8 cellular contexts compared by ENCODE assay signal in genomic region chr1:63368131-63368530, GRCh38. TPM values are rescaled to one million over a fixed set of nuclear protein-coding genes. Genes with fewer than 3 reads are reported as not detected.
A peak's percentile ranks its signal among the peaks of the same experiment; 100 is the strongest.
DNase-seq lines count a peak whose midpoint lies in the region; ATAC-seq lines count a peak whose summit lies in the region.

No MANE protein-coding gene starts in this region.

- intact Hi-C loops in activated CD4-positive, alpha-beta T cell treated with anti-CD3 and anti-CD28 coated beads, Interleukin-2, amount 10 ng/mL, durations not matched to agents 24 days and 14 days (cut with micrococcal nuclease): loop anchor here (10.0 kb wide), 1 partner anchor 933 kb away; the partner anchor contains the start of gene USP1
- intact Hi-C loops in activated T-helper 2 cell treated with anti-CD3 and anti-CD28 coated beads, Interferon-gamma antibody, Interleukin-2, Interleukin-4, amounts not matched to agents 10 μg/mL and 5 μg/mL and 100 μg/mL, durations not matched to agents 14 hours and 24 hours and 36 hours (cut with micrococcal nuclease): loop anchor here (10.0 kb wide), 1 partner anchor 933 kb away; the partner anchor contains the start of gene USP1

- peaks cover 12% of the 10 kb centered on the region for H3K36me3 Mint-ChIP-seq in activated CD4-positive, alpha-beta T cell treated with anti-CD3 and anti-CD28 coated beads, Interleukin-2, amount 10 ng/mL, durations not matched to agents 24 days and 14 days (ENCODE audit: low read depth)
- H3K36me3 Mint-ChIP-seq in activated T-helper 2 cell treated with anti-CD3 and anti-CD28 coated beads, Interferon-gamma antibody, Interleukin-2, Interleukin-4, amounts not matched to agents 10 μg/mL and 5 μg/mL and 100 μg/mL, durations not matched to agents 14 hours and 24 hours and 36 hours (ENCODE audit: low read depth): peaks cover 19% of the 10 kb centered on the region

- H3K27ac Mint-ChIP-seq in activated CD4-positive, alpha-beta T cell treated with anti-CD3 and anti-CD28 coated beads, Interleukin-2, amount 10 ng/mL, durations not matched to agents 24 days and 14 days: peak overlapping the region; percentile 93
- peak overlapping the region; percentile 84 for H3K27ac Mint-ChIP-seq in activated T-helper 2 cell treated with anti-CD3 and anti-CD28 coated beads, Interferon-gamma antibody, Interleukin-2, Interleukin-4, amounts not matched to agents 10 μg/mL and 5 μg/mL and 100 μg/mL, durations not matched to agents 14 hours and 24 hours and 36 hours

- H3K9me3 Mint-ChIP-seq in activated CD4-positive, alpha-beta T cell treated with anti-CD3 and anti-CD28 coated beads, Interleukin-2, amount 10 ng/mL, durations not matched to agents 24 days and 14 days: no peaks in the 10 kb centered on the region
- H3K9me3 Mint-ChIP-seq in activated T-helper 2 cell treated with anti-CD3 and anti-CD28 coated beads, Interferon-gamma antibody, Interleukin-2, Interleukin-4, amounts not matched to agents 10 μg/mL and 5 μg/mL and 100 μg/mL, durations not matched to agents 14 hours and 24 hours and 36 hours: no peaks in the 10 kb centered on the region

- peak overlapping the region; percentile 99 for H3K4me3 Mint-ChIP-seq in activated CD4-positive, alpha-beta T cell treated with anti-CD3 and anti-CD28 coated beads, Interleukin-2, amount 10 ng/mL, durations not matched to agents 24 days and 14 days
- H3K4me3 Mint-ChIP-seq in activated T-helper 2 cell treated with anti-CD3 and anti-CD28 coated beads, Interferon-gamma antibody, Interleukin-2, Interleukin-4, amounts not matched to agents 10 μg/mL and 5 μg/mL and 100 μg/mL, durations not matched to agents 14 hours and 24 hours and 36 hours (ENCODE audit: low read depth): peak overlapping the region; percentile 96

- peak; percentile 9 for ATAC-seq in HG03442 (IDR thresholded peaks at IDR 0.05; ENCODE audit: unreplicated experiment)

- H3K4me1 Mint-ChIP-seq in activated CD4-positive, alpha-beta T cell treated with anti-CD3 and anti-CD28 coated beads, Interleukin-2, amount 10 ng/mL, durations not matched to agents 24 days and 14 days: peaks cover 15% of the 10 kb centered on the region
- H3K4me1 Mint-ChIP-seq in activated T-helper 2 cell treated with anti-CD3 and anti-CD28 coated beads, Interferon-gamma antibody, Interleukin-2, Interleukin-4, amounts not matched to agents 10 μg/mL and 5 μg/mL and 100 μg/mL, durations not matched to agents 14 hours and 24 hours and 36 hours (ENCODE audit: low read depth): peaks cover 19% of the 10 kb centered on the region

- peak; percentile 64 for DNase-seq in activated CD4-positive, alpha-beta T cell treated with anti-CD3 and anti-CD28 coated beads, Interleukin-2, amount 10 ng/mL, durations not matched to agents 24 days and 14 days
- no peak for DNase-seq in activated CD4-positive, alpha-beta T cell treated with anti-CD3 and anti-CD28 coated beads for 1 hour
- DNase-seq in activated T-helper 2 cell treated with anti-CD3 and anti-CD28 coated beads, Interferon-gamma antibody, Interleukin-2, Interleukin-4, amounts not matched to agents 10 μg/mL and 5 μg/mL and 100 μg/mL, durations not matched to agents 14 hours and 24 hours and 36 hours (ENCODE audit: low spot score): no peak
- peak; percentile 5 for DNase-seq in iPS-NIHi11 (ENCODE audit: low spot score)
- DNase-seq in NCI-H226: no peak
- no peak for DNase-seq in iPS-NIHi7 (ENCODE audit: extremely low spot score)

- H3K27me3 Mint-ChIP-seq in activated CD4-positive, alpha-beta T cell treated with anti-CD3 and anti-CD28 coated beads, Interleukin-2, amount 10 ng/mL, durations not matched to agents 24 days and 14 days: peaks cover 10% of the 10 kb centered on the region
- peaks cover 7% of the 10 kb centered on the region for H3K27me3 Mint-ChIP-seq in activated T-helper 2 cell treated with anti-CD3 and anti-CD28 coated beads, Interferon-gamma antibody, Interleukin-2, Interleukin-4, amounts not matched to agents 10 μg/mL and 5 μg/mL and 100 μg/mL, durations not matched to agents 14 hours and 24 hours and 36 hours (ENCODE audit: low read depth)

- peak overlapping the region; percentile 19 for H3K27ac ChIP-seq in temporal lobe (ENCODE audit: low read depth, low read length)

RNA-seq across cellular contexts. Expression of gene ALG6, which starts 0.7 kb away (rescaled TPM):
- 24.5 and 27.7 TPM in 2 replicates for total RNA-seq in activated CD4-positive, alpha-beta T cell treated with anti-CD3 and anti-CD28 coated beads, Interleukin-2, amount 10 ng/mL, durations not matched to agents 24 days and 14 days
- 25.3 and 25.5 TPM in 2 replicates for total RNA-seq in activated T-helper 2 cell treated with anti-CD3 and anti-CD28 coated beads, Interferon-gamma antibody, Interleukin-2, Interleukin-4, amounts not matched to agents 10 μg/mL and 5 μg/mL and 100 μg/mL, durations not matched to agents 14 hours and 24 hours and 36 hours
- 17.9 TPM for total RNA-seq in temporal lobe

RNA-seq across cellular contexts. Expression of gene FOXD3, which starts 45.8 kb away (rescaled TPM):
- not detected in 2 replicates for total RNA-seq in activated CD4-positive, alpha-beta T cell treated with anti-CD3 and anti-CD28 coated beads, Interleukin-2, amount 10 ng/mL, durations not matched to agents 24 days and 14 days
- total RNA-seq in activated T-helper 2 cell treated with anti-CD3 and anti-CD28 coated beads, Interferon-gamma antibody, Interleukin-2, Interleukin-4, amounts not matched to agents 10 μg/mL and 5 μg/mL and 100 μg/mL, durations not matched to agents 14 hours and 24 hours and 36 hours: not detected in 2 replicates
- not detected for total RNA-seq in temporal lobe

Comparison
In these comparisons a context has a peak if more than half of its experiments do, and no peak if none do; other contexts are left out.
1. DNase-seq: peak in activated CD4-positive, alpha-beta T cell treated with anti-CD3 and anti-CD28 coated beads, Interleukin-2, amount 10 ng/mL, durations not matched to agents 24 days and 14 days (single experiment) and iPS-NIHi11 (single experiment); none in activated CD4-positive, alpha-beta T cell treated with anti-CD3 and anti-CD28 coated beads for 1 hour (single experiment), activated T-helper 2 cell treated with anti-CD3 and anti-CD28 coated beads, Interferon-gamma antibody, Interleukin-2, Interleukin-4, amounts not matched to agents 10 μg/mL and 5 μg/mL and 100 μg/mL, durations not matched to agents 14 hours and 24 hours and 36 hours (single experiment), NCI-H226 (single experiment) and iPS-NIHi7 (single experiment).